ENCODE assay signal across 21 cellular contexts in genomic region chrX:49762175-49762704, GRCh38.
"Had no signal": no experiment of that assay in that cellular context is flagged by ENCODE, and none has a peak within 500 bp of the region (broad histone marks: within the 10 kb centered on the region; RNA-seq: fewer than 3 reads in every experiment).

No MANE protein-coding gene starts in this region.

- ATAC-seq: activated CD4-positive, alpha-beta T cell treated with anti-CD3 and anti-CD28 coated beads for 36 hours; activated CD8-positive, alpha-beta memory T cell treated with anti-CD3 and anti-CD28 coated beads, Interleukin-2, amount 10 ng/mL, durations not matched to agents 7 days and 5 days; activated CD8-positive, alpha-beta T cell treated with anti-CD3 and anti-CD28 coated beads, Interleukin-2, amount 10 ng/mL, durations not matched to agents 7 days and 5 days; activated naive CD4-positive, alpha-beta T cell treated with anti-CD3 and anti-CD28 coated beads, Interleukin-2, amount 50 U/mL, for 72 hours; activated T-cell treated with anti-CD3 and anti-CD28 coated beads, Interleukin-2, amount 50 U/mL, for 72 hours; left cardiac atrium; upper lobe of right lung had no signal

- H3K27me3 ChIP-seq: suprapubic skin, upper lobe of right lung had no signal

- H3K4me1 ChIP-seq: esophagus muscularis mucosa, pancreas, prostate gland, suprapubic skin, tibial artery, upper lobe of right lung had no signal

- H3K9me3 ChIP-seq: esophagus muscularis mucosa, pancreas, prostate gland, suprapubic skin, tibial artery, upper lobe of right lung had no signal

- H3K27ac ChIP-seq: esophagus muscularis mucosa, pancreas, prostate gland, suprapubic skin, tibial artery, upper lobe of right lung had no signal

- DNase-seq: activated CD4-positive, CD25-positive, alpha-beta regulatory T cell; activated CD8-positive, alpha-beta memory T cell treated with anti-CD3 and anti-CD28 coated beads, Interleukin-2, amount 10 ng/mL, durations not matched to agents 7 days and 5 days; activated naive CD4-positive, alpha-beta T cell; activated T-cell treated with anti-CD3 and anti-CD28 coated beads for 4 hours; effector CD4-positive, alpha-beta T cell; foreskin melanocyte; left cardiac atrium; mammary epithelial cell; naive B cell; tibial artery; upper lobe of right lung had no signal

- H3K36me3 ChIP-seq: esophagus muscularis mucosa, pancreas, prostate gland, suprapubic skin, tibial artery, upper lobe of right lung had no signal

- H3K4me3 ChIP-seq: esophagus muscularis mucosa, pancreas, prostate gland, suprapubic skin, tibial artery, upper lobe of right lung had no signal

- FAIRE-seq: bronchial epithelial cell, keratinocyte had no signal
